Comparison of ENCODE assay signal across 17 cellular contexts in the genomic region with DNA sequence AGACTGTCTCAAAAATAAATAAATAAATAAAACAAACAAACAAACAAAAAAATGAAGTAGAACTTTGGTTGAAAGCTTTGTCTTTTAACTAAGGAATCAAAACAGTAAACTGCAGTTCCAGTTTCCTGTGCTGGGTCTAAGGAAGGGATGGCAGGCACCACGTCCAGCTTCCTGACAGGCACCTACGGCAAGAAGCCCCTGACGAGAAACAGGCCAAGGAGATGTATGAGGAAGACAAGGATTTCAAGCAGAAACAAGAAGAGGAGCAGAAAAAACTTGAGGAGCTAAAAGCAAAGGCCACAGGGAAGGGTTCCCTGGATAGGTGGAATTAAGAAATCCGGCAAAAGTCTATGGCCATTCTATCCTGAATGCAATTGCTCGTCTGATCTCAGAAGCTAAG. TPM values are rescaled to one million over a fixed set of nuclear protein-coding genes. Genes with fewer than 3 reads are reported as not detected.
A peak's percentile ranks its signal among the peaks of the same experiment; 100 is the strongest.
DNase-seq lines count a peak whose midpoint lies in the region; ATAC-seq and TF ChIP-seq lines count a peak whose summit lies in the region.
"Had no signal": no experiment of that assay in that cellular context is flagged by ENCODE, and none has a peak within 500 bp of the region (broad histone marks: within the 10 kb centered on the region; RNA-seq: fewer than 3 reads in every experiment).

No MANE protein-coding gene starts in this region.

- DNase-seq in GM23338 (ENCODE audit: low spot score) (no peak), SK-N-MC (ENCODE audit: low read depth, low spot score) (no peak), endothelial cell (ENCODE audit: low spot score) (no peak), KBM-7 (no peak), RPMI8226 (no peak)
- DNase-seq in stimulated activated naive B cell treated with anti-CD40 and anti-IgM and Interleukin-4, amounts not matched to agents 10 μg/mL and 1 μg/mL and 100 μg/mL, for 72 hours: no peak
- DNase-seq in activated CD8-positive, alpha-beta T cell treated with anti-CD3 and anti-CD28 coated beads for 36 hours: no peak
- DNase-seq: BE2C; CD4-positive, alpha-beta memory T cell; DMS153; DMS79 treated with DMSO at 0.1 percent for 48 hours; EL; GDM1; GOT3 had no signal

- in situ Hi-C loops in KBM-7 (cut with MboI; ENCODE audit: low pct_unique_long_range_greater_than_20kb, low sequenced_read_pairs): no loop called here

- no peak overlapping the region for H2AFZ ChIP-seq in GM23338

- H3K9ac ChIP-seq in SK-N-MC (ENCODE audit: insufficient read length): no peak overlapping the region

- H3K4me3 ChIP-seq in GM23338 (no peak overlapping the region), SK-N-MC (no peak overlapping the region)
- H3K4me3 ChIP-seq: HAP-1 had no signal

- H3K27ac ChIP-seq in GM23338 (ENCODE audit: low read depth) (peak overlapping the region; percentile 39; the same call in 1 of the 2 replicates), SK-N-MC (0 out of 2 replicates have a peak overlapping the region, but pooled peaks have one; percentile 17)
- H3K27ac ChIP-seq: C4-2B had no signal

- no peaks in the 10 kb centered on the region for H3K27me3 ChIP-seq in GM23338 (ENCODE audit: insufficient read depth)
- H3K27me3 ChIP-seq: BE2C had no signal

- no peaks in the 10 kb centered on the region for H3K9me3 ChIP-seq in SK-N-MC (ENCODE audit: low read depth, low read length)
- H3K9me3 ChIP-seq: BE2C, HAP-1 had no signal

- intact Hi-C loops in activated CD8-positive, alpha-beta T cell treated with anti-CD3 and anti-CD28 coated beads for 36 hours (cut with micrococcal nuclease): loop anchor here (10.0 kb wide), 1 partner anchor 233 kb away; no protein-coding TSS in a partner anchor

- POLR2A ChIA-PET in activated CD8-positive, alpha-beta T cell treated with anti-CD3 and anti-CD28 coated beads for 36 hours (lab: Charles Lee): no interaction called here

- H3K36me3 Mint-ChIP-seq in GM23338 (ENCODE audit: low read depth) (no peaks in the 10 kb centered on the region), endothelial cell (ENCODE audit: low read depth, unreplicated experiment) (peaks cover 13% of the 10 kb centered on the region)
- peaks cover 22 to 44% of the 10 kb centered on the region in 2 donors for H3K36me3 Mint-ChIP-seq in stimulated activated naive B cell treated with anti-CD40 and anti-IgM and Interleukin-4, amounts not matched to agents 10 μg/mL and 1 μg/mL and 100 μg/mL, for 72 hours
- H3K36me3 Mint-ChIP-seq in activated CD8-positive, alpha-beta T cell treated with anti-CD3 and anti-CD28 coated beads for 36 hours (ENCODE audit: low read depth): peaks cover 27% of the 10 kb centered on the region

- no peaks in the 10 kb centered on the region for H3K9me3 Mint-ChIP-seq in GM23338
- no peaks in the 10 kb centered on the region for H3K9me3 Mint-ChIP-seq in endothelial cell (ENCODE audit: unreplicated experiment)
- no peaks in the 10 kb centered on the region for H3K9me3 Mint-ChIP-seq in stimulated activated naive B cell treated with anti-CD40 and anti-IgM and Interleukin-4, amounts not matched to agents 10 μg/mL and 1 μg/mL and 100 μg/mL, for 72 hours
- H3K9me3 Mint-ChIP-seq in activated CD8-positive, alpha-beta T cell treated with anti-CD3 and anti-CD28 coated beads for 36 hours: no peaks in the 10 kb centered on the region
- H3K9me3 Mint-ChIP-seq: CD4-positive, alpha-beta memory T cell had no signal

- H3K9me2 ChIP-seq in GM23338 (ENCODE audit: insufficient read depth): no peaks in the 10 kb centered on the region

- ATAC-seq in GM23338: no peak
- ATAC-seq in stimulated activated naive B cell treated with anti-CD40 and anti-IgM and Interleukin-4, amounts not matched to agents 10 μg/mL and 1 μg/mL and 100 μg/mL, for 72 hours (replicated peaks): no peak
- no peak for ATAC-seq in activated CD8-positive, alpha-beta T cell treated with anti-CD3 and anti-CD28 coated beads for 36 hours
- ATAC-seq: HepG2 had no signal

- peaks cover 87% of the 10 kb centered on the region for H3K79me2 ChIP-seq in GM23338 (replicated peaks; ENCODE audit: insufficient read depth)

- no peaks in the 10 kb centered on the region for H3K4me1 ChIP-seq in GM23338 (ENCODE audit: insufficient read depth)

- no peak overlapping the region for H3K4me2 ChIP-seq in GM23338

- no peak for TF ChIP-seq CTCF in GM23338 (conservative IDR thresholded peaks at IDR 0.05; ENCODE audit: low read depth in 2 of 2)
- TF ChIP-seq CTCF in endothelial cell (IDR thresholded peaks at IDR 0.05; ENCODE audit: unreplicated experiment): no peak
- TF ChIP-seq CTCF in activated CD8-positive, alpha-beta T cell treated with anti-CD3 and anti-CD28 coated beads for 36 hours (IDR thresholded peaks at IDR 0.05): no peak

- no peaks in the 10 kb centered on the region for H3F3A ChIP-seq in GM23338 (replicated peaks; ENCODE audit: low read depth)

- CTCF ChIA-PET in activated CD8-positive, alpha-beta T cell treated with anti-CD3 and anti-CD28 coated beads for 36 hours (lab: Charles Lee): interaction anchor here (1.0 to 3.3 kb wide), 6 partner anchors 9 to 241 kb away, joined by 3 to 9 read pairs (median 6); partner anchors contain the start of gene SNX3

- H3K27ac Mint-ChIP-seq in GM23338: no peak overlapping the region
- H3K27ac Mint-ChIP-seq in endothelial cell (ENCODE audit: unreplicated experiment): peak overlapping the region; percentile 71
- peak overlapping the region; percentile 10 for H3K27ac Mint-ChIP-seq in stimulated activated naive B cell treated with anti-CD40 and anti-IgM and Interleukin-4, amounts not matched to agents 10 μg/mL and 1 μg/mL and 100 μg/mL, for 72 hours
- no peak overlapping the region for H3K27ac Mint-ChIP-seq in activated CD8-positive, alpha-beta T cell treated with anti-CD3 and anti-CD28 coated beads for 36 hours

- peaks cover 12% of the 10 kb centered on the region; the same call in 1 of the 2 replicates for H4K20me1 ChIP-seq in GM23338 (replicated peaks; ENCODE audit: insufficient read depth)

- H3K27me3 Mint-ChIP-seq in GM23338 (ENCODE audit: insufficient read depth, low read depth, poor library complexity) (no peaks in the 10 kb centered on the region), endothelial cell (ENCODE audit: unreplicated experiment) (peaks cover 5% of the 10 kb centered on the region)
- no peaks in the 10 kb centered on the region for H3K27me3 Mint-ChIP-seq in stimulated activated naive B cell treated with anti-CD40 and anti-IgM and Interleukin-4, amounts not matched to agents 10 μg/mL and 1 μg/mL and 100 μg/mL, for 72 hours
- H3K27me3 Mint-ChIP-seq in activated CD8-positive, alpha-beta T cell treated with anti-CD3 and anti-CD28 coated beads for 36 hours: no peaks in the 10 kb centered on the region
- H3K27me3 Mint-ChIP-seq: CD4-positive, alpha-beta memory T cell had no signal

- H3K36me3 ChIP-seq in GM23338 (ENCODE audit: insufficient read depth) (no peaks in the 10 kb centered on the region), SK-N-MC (ENCODE audit: insufficient read depth, low read length) (peaks cover 33% of the 10 kb centered on the region)

- 0 out of 3 replicates have a peak, but pooled peaks cover 3% of the 10 kb centered on the region for H3K4me1 Mint-ChIP-seq in GM23338
- peaks cover 60% of the 10 kb centered on the region for H3K4me1 Mint-ChIP-seq in endothelial cell (ENCODE audit: unreplicated experiment)
- peaks cover 32 to 80% of the 10 kb centered on the region in 2 donors for H3K4me1 Mint-ChIP-seq in stimulated activated naive B cell treated with anti-CD40 and anti-IgM and Interleukin-4, amounts not matched to agents 10 μg/mL and 1 μg/mL and 100 μg/mL, for 72 hours
- H3K4me1 Mint-ChIP-seq in activated CD8-positive, alpha-beta T cell treated with anti-CD3 and anti-CD28 coated beads for 36 hours (ENCODE audit: low read depth): peaks cover 54% of the 10 kb centered on the region

- H3K4me3 Mint-ChIP-seq in GM23338: no peak overlapping the region
- peak overlapping the region; percentile 62 for H3K4me3 Mint-ChIP-seq in endothelial cell (ENCODE audit: unreplicated experiment)
- no peak overlapping the region for H3K4me3 Mint-ChIP-seq in stimulated activated naive B cell treated with anti-CD40 and anti-IgM and Interleukin-4, amounts not matched to agents 10 μg/mL and 1 μg/mL and 100 μg/mL, for 72 hours
- H3K4me3 Mint-ChIP-seq in activated CD8-positive, alpha-beta T cell treated with anti-CD3 and anti-CD28 coated beads for 36 hours: no peak overlapping the region

TF ChIP-seq in GM23338, 12 proteins besides CTCF, POLR2A, EP300 and RAD21 (continues in another document):
- no peak for TF ChIP-seq POLR2AphosphoS5 (IDR thresholded peaks at IDR 0.05; ENCODE audit: low read depth)
- TF ChIP-seq ZNF114 (CRISPR knock-in tag; IDR thresholded peaks at IDR 0.05): no peak
- no peak for TF ChIP-seq REST (IDR thresholded peaks at IDR 0.05; ENCODE audit: unreplicated experiment)

RNA-seq across cellular contexts. Expression of gene SNX3, which starts 8.8 kb away (rescaled TPM):
- total RNA-seq in GM23338 (2014; rRNA removed; shearing (Covaris generic)): 79.3 and 87.2 TPM in 2 replicates
- polyA plus RNA-seq in GM23338 (2016; fragmentation: Nextera tagmentation; extraction: Ambion mirVana): 123 and 125 TPM in 2 replicates
- 264 TPM for total RNA-seq in endothelial cell (ENCODE audit: unreplicated experiment)
- total RNA-seq in activated CD8-positive, alpha-beta T cell treated with anti-CD3 and anti-CD28 coated beads for 36 hours: 10 to 100 TPM; 62.5 to 68.4 TPM

RNA-seq across cellular contexts. Expression of gene AFG1L, which starts 42.8 kb away (rescaled TPM):
- total RNA-seq in GM23338 (2014; rRNA removed; shearing (Covaris generic)): 4.1 and 4.3 TPM in 2 replicates
- polyA plus RNA-seq in GM23338 (2016; fragmentation: Nextera tagmentation; extraction: Ambion mirVana): 5.4 and 8.7 TPM in 2 replicates
- total RNA-seq in endothelial cell (ENCODE audit: unreplicated experiment): 5.7 TPM
- 1 to 10 TPM; 5.6 to 6.3 TPM for total RNA-seq in activated CD8-positive, alpha-beta T cell treated with anti-CD3 and anti-CD28 coated beads for 36 hours

Comparison
In these comparisons a context has a peak if more than half of its experiments do, and no peak if none do; other contexts are left out.
1. H3K27ac Mint-ChIP-seq: peak in endothelial cell (single experiment) and stimulated activated naive B cell treated with anti-CD40 and anti-IgM and Interleukin-4, amounts not matched to agents 10 μg/mL and 1 μg/mL and 100 μg/mL, for 72 hours (single experiment); none in GM23338 (single experiment) and activated CD8-positive, alpha-beta T cell treated with anti-CD3 and anti-CD28 coated beads for 36 hours (single experiment).